In the genomic region with DNA sequence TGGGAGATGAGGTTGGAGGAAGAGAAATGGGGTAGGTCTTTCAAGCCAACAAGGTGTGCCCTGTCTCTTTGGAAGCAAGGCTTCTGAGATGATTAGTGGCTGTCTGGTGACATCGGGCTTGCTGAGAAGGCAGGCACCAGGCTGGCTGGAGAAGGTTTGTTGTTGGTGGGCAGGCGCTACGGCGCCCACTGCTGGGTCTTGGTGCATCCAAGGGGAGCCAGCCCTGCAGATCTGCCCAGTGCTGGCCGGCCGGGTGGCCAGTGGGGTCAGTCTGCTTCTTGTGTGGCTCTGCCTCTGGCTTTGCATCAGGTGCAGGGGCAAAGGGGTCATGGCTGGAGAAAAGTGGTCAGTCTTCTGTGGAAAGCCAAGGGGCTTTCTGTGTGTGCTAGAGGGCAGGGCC, we compare ENCODE assay signal across 2 cellular contexts.
TF ChIP-seq lines count a peak whose summit lies in the region.

No MANE protein-coding gene starts in this region.

TF ChIP-seq in GM23338, 12 proteins besides CTCF, POLR2A, EP300 and RAD21 (continued from another document):
- TF ChIP-seq, protein P1, sequence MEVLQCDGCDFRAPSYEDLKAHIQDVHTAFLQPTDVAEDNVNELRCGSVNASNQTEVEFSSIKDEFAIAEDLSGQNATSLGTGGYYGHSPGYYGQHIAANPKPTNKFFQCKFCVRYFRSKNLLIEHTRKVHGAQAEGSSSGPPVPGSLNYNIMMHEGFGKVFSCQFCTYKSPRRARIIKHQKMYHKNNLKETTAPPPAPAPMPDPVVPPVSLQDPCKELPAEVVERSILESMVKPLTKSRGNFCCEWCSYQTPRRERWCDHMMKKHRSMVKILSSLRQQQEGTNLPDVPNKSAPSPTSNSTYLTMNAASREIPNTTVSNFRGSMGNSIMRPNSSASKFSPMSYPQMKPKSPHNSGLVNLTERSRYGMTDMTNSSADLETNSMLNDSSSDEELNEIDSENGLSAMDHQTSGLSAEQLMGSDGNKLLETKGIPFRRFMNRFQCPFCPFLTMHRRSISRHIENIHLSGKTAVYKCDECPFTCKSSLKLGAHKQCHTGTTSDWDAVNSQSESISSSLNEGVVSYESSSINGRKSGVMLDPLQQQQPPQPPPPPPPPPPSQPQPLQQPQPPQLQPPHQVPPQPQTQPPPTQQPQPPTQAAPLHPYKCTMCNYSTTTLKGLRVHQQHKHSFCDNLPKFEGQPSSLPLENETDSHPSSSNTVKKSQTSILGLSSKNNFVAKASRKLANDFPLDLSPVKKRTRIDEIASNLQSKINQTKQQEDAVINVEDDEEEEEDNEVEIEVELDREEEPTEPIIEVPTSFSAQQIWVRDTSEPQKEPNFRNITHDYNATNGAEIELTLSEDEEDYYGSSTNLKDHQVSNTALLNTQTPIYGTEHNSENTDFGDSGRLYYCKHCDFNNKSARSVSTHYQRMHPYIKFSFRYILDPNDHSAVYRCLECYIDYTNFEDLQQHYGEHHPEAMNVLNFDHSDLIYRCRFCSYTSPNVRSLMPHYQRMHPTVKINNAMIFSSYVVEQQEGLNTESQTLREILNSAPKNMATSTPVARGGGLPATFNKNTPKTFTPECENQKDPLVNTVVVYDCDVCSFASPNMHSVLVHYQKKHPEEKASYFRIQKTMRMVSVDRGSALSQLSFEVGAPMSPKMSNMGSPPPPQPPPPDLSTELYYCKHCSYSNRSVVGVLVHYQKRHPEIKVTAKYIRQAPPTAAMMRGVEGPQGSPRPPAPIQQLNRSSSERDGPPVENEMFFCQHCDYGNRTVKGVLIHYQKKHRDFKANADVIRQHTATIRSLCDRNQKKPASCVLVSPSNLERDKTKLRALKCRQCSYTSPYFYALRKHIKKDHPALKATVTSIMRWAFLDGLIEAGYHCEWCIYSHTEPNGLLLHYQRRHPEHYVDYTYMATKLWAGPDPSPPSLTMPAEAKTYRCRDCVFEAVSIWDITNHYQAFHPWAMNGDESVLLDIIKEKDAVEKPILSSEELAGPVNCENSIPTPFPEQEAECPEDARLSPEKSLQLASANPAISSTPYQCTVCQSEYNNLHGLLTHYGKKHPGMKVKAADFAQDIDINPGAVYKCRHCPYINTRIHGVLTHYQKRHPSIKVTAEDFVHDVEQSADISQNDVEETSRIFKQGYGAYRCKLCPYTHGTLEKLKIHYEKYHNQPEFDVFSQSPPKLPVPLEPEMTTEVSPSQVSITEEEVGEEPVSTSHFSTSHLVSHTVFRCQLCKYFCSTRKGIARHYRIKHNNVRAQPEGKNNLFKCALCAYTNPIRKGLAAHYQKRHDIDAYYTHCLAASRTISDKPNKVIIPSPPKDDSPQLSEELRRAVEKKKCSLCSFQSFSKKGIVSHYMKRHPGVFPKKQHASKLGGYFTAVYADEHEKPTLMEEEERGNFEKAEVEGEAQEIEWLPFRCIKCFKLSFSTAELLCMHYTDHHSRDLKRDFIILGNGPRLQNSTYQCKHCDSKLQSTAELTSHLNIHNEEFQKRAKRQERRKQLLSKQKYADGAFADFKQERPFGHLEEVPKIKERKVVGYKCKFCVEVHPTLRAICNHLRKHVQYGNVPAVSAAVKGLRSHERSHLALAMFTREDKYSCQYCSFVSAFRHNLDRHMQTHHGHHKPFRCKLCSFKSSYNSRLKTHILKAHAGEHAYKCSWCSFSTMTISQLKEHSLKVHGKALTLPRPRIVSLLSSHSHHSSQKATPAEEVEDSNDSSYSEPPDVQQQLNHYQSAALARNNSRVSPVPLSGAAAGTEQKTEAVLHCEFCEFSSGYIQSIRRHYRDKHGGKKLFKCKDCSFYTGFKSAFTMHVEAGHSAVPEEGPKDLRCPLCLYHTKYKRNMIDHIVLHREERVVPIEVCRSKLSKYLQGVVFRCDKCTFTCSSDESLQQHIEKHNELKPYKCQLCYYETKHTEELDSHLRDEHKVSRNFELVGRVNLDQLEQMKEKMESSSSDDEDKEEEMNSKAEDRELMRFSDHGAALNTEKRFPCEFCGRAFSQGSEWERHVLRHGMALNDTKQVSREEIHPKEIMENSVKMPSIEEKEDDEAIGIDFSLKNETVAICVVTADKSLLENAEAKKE (CRISPR knock-in tag; IDR thresholded peaks at IDR 0.05), result no peak
- TF ChIP-seq POLR2AphosphoS5 (IDR thresholded peaks at IDR 0.05; ENCODE audit: low read depth), result no peak; the same call in 1 of the 2 replicates
- TF ChIP-seq ZNF331 (CRISPR knock-in tag; IDR thresholded peaks at IDR 0.05; ENCODE audit: low read depth), result no peak
- TF ChIP-seq, protein P2, sequence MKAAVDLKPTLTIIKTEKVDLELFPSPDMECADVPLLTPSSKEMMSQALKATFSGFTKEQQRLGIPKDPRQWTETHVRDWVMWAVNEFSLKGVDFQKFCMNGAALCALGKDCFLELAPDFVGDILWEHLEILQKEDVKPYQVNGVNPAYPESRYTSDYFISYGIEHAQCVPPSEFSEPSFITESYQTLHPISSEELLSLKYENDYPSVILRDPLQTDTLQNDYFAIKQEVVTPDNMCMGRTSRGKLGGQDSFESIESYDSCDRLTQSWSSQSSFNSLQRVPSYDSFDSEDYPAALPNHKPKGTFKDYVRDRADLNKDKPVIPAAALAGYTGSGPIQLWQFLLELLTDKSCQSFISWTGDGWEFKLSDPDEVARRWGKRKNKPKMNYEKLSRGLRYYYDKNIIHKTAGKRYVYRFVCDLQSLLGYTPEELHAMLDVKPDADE (IDR thresholded peaks at IDR 0.05), result no peak
- no peak for TF ChIP-seq EZH2 (IDR thresholded peaks at IDR 0.05; ENCODE audit: low read depth, unreplicated experiment)
- TF ChIP-seq, protein P3, sequence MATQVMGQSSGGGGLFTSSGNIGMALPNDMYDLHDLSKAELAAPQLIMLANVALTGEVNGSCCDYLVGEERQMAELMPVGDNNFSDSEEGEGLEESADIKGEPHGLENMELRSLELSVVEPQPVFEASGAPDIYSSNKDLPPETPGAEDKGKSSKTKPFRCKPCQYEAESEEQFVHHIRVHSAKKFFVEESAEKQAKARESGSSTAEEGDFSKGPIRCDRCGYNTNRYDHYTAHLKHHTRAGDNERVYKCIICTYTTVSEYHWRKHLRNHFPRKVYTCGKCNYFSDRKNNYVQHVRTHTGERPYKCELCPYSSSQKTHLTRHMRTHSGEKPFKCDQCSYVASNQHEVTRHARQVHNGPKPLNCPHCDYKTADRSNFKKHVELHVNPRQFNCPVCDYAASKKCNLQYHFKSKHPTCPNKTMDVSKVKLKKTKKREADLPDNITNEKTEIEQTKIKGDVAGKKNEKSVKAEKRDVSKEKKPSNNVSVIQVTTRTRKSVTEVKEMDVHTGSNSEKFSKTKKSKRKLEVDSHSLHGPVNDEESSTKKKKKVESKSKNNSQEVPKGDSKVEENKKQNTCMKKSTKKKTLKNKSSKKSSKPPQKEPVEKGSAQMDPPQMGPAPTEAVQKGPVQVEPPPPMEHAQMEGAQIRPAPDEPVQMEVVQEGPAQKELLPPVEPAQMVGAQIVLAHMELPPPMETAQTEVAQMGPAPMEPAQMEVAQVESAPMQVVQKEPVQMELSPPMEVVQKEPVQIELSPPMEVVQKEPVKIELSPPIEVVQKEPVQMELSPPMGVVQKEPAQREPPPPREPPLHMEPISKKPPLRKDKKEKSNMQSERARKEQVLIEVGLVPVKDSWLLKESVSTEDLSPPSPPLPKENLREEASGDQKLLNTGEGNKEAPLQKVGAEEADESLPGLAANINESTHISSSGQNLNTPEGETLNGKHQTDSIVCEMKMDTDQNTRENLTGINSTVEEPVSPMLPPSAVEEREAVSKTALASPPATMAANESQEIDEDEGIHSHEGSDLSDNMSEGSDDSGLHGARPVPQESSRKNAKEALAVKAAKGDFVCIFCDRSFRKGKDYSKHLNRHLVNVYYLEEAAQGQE (IDR thresholded peaks at IDR 0.05; ENCODE audit: unreplicated experiment), result no peak
- TF ChIP-seq STAT1 (IDR thresholded peaks at IDR 0.05; ENCODE audit: unreplicated experiment), result no peak
- TF ChIP-seq JUNB (IDR thresholded peaks at IDR 0.05; ENCODE audit: unreplicated experiment), result no peak
- TF ChIP-seq EZH2phosphoT487 (IDR thresholded peaks at IDR 0.05; ENCODE audit: unreplicated experiment), result no peak
- TF ChIP-seq CREB1 (CRISPR knock-in tag; IDR thresholded peaks at IDR 0.05; ENCODE audit: low read depth), result no peak

TF ChIP-seq in WTC11, 78 proteins besides CTCF, POLR2A, EP300 and RAD21 (continued from another document):
- TF ChIP-seq, protein P4, sequence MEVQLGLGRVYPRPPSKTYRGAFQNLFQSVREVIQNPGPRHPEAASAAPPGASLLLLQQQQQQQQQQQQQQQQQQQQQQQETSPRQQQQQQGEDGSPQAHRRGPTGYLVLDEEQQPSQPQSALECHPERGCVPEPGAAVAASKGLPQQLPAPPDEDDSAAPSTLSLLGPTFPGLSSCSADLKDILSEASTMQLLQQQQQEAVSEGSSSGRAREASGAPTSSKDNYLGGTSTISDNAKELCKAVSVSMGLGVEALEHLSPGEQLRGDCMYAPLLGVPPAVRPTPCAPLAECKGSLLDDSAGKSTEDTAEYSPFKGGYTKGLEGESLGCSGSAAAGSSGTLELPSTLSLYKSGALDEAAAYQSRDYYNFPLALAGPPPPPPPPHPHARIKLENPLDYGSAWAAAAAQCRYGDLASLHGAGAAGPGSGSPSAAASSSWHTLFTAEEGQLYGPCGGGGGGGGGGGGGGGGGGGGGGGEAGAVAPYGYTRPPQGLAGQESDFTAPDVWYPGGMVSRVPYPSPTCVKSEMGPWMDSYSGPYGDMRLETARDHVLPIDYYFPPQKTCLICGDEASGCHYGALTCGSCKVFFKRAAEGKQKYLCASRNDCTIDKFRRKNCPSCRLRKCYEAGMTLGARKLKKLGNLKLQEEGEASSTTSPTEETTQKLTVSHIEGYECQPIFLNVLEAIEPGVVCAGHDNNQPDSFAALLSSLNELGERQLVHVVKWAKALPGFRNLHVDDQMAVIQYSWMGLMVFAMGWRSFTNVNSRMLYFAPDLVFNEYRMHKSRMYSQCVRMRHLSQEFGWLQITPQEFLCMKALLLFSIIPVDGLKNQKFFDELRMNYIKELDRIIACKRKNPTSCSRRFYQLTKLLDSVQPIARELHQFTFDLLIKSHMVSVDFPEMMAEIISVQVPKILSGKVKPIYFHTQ (CRISPR knock-in tag; IDR thresholded peaks at IDR 0.05), result 0 out of 2 replicates have a peak, but pooled peaks have one; percentile 62
- TF ChIP-seq, protein P5, sequence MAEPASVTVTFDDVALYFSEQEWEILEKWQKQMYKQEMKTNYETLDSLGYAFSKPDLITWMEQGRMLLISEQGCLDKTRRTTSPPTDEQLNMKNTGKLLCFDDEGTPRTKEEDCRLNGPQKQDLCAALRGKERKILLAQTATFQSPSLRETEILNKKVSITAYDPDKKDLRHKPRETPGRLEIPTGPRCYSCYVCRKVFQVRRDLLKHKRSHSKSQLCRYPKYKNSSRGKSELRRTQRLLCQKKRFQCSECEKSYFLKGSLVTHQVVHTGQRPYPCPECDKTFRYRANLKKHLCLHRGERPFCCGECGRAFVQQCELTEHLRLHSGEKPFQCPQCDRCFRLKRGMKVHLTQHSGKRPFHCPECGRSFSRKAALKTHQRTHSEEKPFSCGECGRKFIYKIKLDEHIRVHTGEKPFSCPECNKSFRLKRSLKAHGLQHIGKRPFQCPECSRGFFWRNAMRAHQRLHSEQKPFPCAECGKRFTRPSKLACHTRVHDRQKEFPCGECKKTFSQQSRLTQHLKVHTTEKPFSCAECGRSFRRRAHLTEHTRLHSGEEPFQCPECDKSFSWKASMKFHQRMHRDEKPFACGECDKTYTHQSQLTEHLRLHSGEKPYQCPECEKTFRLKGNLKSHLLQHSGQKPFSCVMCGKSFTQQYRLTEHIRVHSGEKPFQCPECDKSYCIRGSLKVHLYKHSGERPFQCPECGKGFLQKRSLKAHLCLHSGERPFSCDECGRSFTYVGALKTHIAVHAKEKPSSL (CRISPR knock-in tag; conservative IDR thresholded peaks at IDR 0.05), result 0 out of 2 replicates have a peak, but pooled peaks have one; percentile 74
